Comparison of ENCODE assay signal across 21 cellular contexts in the genomic region with DNA sequence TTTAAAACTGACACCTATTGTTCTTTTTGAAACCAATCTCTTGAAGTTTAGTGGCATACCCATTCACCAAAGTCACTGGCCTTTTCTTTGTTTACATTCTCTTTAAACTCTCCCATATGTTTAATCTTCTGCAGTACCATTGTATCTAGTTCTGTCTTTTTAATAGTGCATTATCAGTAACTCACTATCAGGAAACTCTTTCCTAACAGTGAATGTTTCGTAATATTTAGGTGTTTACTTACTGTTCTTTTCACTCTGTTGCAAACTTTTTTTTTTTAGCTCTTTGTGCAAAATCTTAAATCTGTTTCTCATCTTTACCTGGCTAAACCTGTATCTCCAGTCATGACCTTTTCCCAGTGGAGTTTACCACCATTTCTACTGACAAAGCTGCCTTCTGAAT. TPM values are rescaled to one million over a fixed set of nuclear protein-coding genes. Genes with fewer than 3 reads are reported as not detected.
"Had no signal": no experiment of that assay in that cellular context is flagged by ENCODE, and none has a peak within 500 bp of the region (broad histone marks: within the 10 kb centered on the region; RNA-seq: fewer than 3 reads in every experiment).

No MANE protein-coding gene starts in this region.

- ATAC-seq: activated T-helper 17 cell treated with anti-CD3 and anti-CD28 coated beads, Interleukin-2, amount 50 U/mL, for 72 hours; gastrocnemius medialis; heart left ventricle; left colon had no signal

- DNase-seq: activated CD4-positive, alpha-beta T cell treated with anti-CD3 and anti-CD28 coated beads, Interleukin-2, amount 10 ng/mL, durations not matched to agents 7 days and 5 days; activated CD8-positive, alpha-beta memory T cell treated with anti-CD3 and anti-CD28 coated beads for 24 hours; activated naive CD4-positive, alpha-beta T cell treated with Interleukin-2 at 50 U/mL for 16 hours; aorta; effector memory CD4-positive, alpha-beta T cell; gastrocnemius medialis; heart left ventricle; left colon; mammary epithelial cell; naive B cell; posterior cingulate gyrus; stimulated activated CD4-positive, alpha-beta T cell treated with anti-CD3 and anti-CD28 coated beads, Interleukin-4, amount 100 ng/mL, for 4 hours; stimulated activated CD8-positive, alpha-beta memory T cell treated with anti-CD3 and anti-CD28 coated beads, Interleukin-4, amount 100 ng/mL, for 48 hours; stimulated activated naive CD4-positive, alpha-beta T cell treated with Interleukin-2 at 50 U/mL for 16 hours; substantia nigra; T-helper 9 cell had no signal

- H3K4me3 ChIP-seq: breast epithelium, gastrocnemius medialis, heart left ventricle, tibial nerve had no signal

- H3K4me1 ChIP-seq: breast epithelium had no signal

- FAIRE-seq: islet of Langerhans had no signal

- H3K36me3 ChIP-seq: breast epithelium had no signal

- H3K27ac ChIP-seq: breast epithelium, gastrocnemius medialis, heart left ventricle, tibial nerve had no signal

- H3K27me3 ChIP-seq: breast epithelium, gastrocnemius medialis, heart left ventricle, tibial nerve had no signal

- H3K9me3 ChIP-seq: breast epithelium, gastrocnemius medialis, heart left ventricle, tibial nerve had no signal

RNA-seq across cellular contexts. Expression of gene SMIM32, which starts 43.1 kb away (rescaled TPM):
- total RNA-seq: activated CD4-positive, alpha-beta T cell treated with anti-CD3 and anti-CD28 coated beads, Interleukin-2, amount 10 ng/mL, durations not matched to agents 7 days and 5 days; activated T-helper 17 cell treated with anti-CD3 and anti-CD28 coated beads, Interleukin-2, amount 50 U/mL, for 72 hours; breast epithelium; heart left ventricle; mammary epithelial cell; mononuclear cell; tibial nerve had no signal
- polyA plus RNA-seq: heart left ventricle, mammary epithelial cell had no signal
